Comparison of ENCODE assay signal across 27 cellular contexts in the genomic region with DNA sequence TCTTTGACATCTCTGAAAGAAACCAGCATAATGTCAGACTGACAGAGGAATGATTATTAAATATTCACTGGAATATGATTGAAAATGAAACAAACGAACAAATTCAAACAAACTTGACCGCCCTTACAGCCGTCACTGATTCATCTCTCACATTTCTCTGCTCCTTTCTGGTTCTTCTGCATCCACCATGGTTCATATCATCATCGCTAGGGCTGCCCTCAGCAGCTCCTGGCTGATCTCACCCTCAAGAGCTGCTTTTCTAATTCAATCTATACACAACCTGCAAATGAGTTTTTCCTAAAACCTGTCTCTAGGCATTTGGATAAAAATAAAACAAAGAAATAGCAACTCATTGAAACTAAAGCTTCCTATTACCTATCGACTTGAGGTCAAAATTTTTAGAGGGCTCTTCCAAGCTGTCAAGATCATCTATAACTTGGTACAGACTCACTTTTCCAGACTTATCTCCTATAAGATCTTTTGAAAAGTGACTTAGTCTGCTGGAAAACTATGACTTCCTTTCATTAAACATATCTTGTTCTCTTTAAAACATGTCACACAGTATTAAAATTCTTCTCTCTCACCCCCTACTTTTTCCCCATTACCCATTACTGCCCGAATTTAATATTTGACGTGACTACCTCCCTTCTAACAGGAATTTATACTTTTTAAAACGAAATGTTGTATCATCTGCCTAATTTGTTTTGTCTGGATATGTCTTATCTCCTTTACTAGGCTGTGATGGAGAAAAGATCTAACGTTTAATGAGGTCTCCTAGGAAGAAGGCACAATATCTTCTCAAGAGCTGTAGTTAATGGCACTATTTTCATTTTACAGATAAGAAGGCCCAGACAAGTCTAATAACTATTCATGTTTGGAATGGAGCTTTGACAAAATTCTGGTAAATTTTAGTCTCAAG.
"Had no signal": no experiment of that assay in that cellular context is flagged by ENCODE, and none has a peak within 500 bp of the region (broad histone marks: within the 10 kb centered on the region; RNA-seq: fewer than 3 reads in every experiment).

No MANE protein-coding gene starts in this region.

- H3K4me3 ChIP-seq: cardiac muscle cell, SJSA1 had no signal

- H3K27me3 ChIP-seq: cardiac muscle cell, SJSA1 had no signal

- H3K9me3 ChIP-seq: SJSA1 had no signal

- H3K36me3 ChIP-seq: cardiac muscle cell, SJSA1 had no signal

- H3K27ac ChIP-seq: cardiac muscle cell, KMS-11, SJSA1 had no signal

- DNase-seq: activated CD4-positive, alpha-beta T cell treated with anti-CD3 and anti-CD28 coated beads, Interleukin-2, amount 10 ng/mL, durations not matched to agents 24 days and 14 days; activated CD4-positive, alpha-beta T cell treated with anti-CD3 and anti-CD28 coated beads, Interleukin-2, amount 50 U/mL, for 4 hours; activated CD8-positive, alpha-beta T cell treated with anti-CD3 and anti-CD28 coated beads for 36 hours; activated effector memory CD4-positive, alpha-beta T cell treated with anti-CD3 and anti-CD28 coated beads, Interleukin-2, amount 50 U/mL, for 16 hours; activated naive CD4-positive, alpha-beta T cell; activated naive CD4-positive, alpha-beta T cell treated with anti-CD3 and anti-CD28 coated beads, Interleukin-2, amount 50 U/mL, for 16 hours; activated naive CD8-positive, alpha-beta T cell treated with anti-CD3 and anti-CD28 coated beads for 36 hours; activated T-cell treated with anti-CD3 and anti-CD28 coated beads, Interleukin-2, amount 50 U/mL, for 1 hour; activated T-cell treated with anti-CD3 and anti-CD28 coated beads, Interleukin-2, amount 50 U/mL, for 72 hours; amniotic stem cell; aorta; NCI-H1092 treated with DMSO at 0.1 percent for 48 hours; NCI-H1417; NCI-H187 treated with DMSO at 0.1 percent for 48 hours; NCI-H2081; NCI-H2171 treated with DMSO at 0.1 percent for 48 hours; NCI-H2227 treated with DMSO at 0.1 percent for 48 hours; NCI-H446 treated with DMSO at 0.1 percent for 48 hours; NCI-H524; NCI-H69; NCI-H82; SHP77 had no signal

- H3K4me2 ChIP-seq: KMS-11 had no signal

- H3K9ac ChIP-seq: KMS-11 had no signal

- H3K4me1 ChIP-seq: SJSA1 had no signal

- ATAC-seq: activated CD8-positive, alpha-beta T cell treated with anti-CD3 and anti-CD28 coated beads for 36 hours; activated T-cell treated with anti-CD3 and anti-CD28 coated beads, Interleukin-2, amount 50 U/mL, for 72 hours; activated T-helper 17 cell treated with anti-CD3 and anti-CD28 coated beads, Interleukin-2, amount 50 U/mL, for 72 hours; Panc1 had no signal
